Comparison of ENCODE assay signal across 2 cellular contexts in the genomic region with DNA sequence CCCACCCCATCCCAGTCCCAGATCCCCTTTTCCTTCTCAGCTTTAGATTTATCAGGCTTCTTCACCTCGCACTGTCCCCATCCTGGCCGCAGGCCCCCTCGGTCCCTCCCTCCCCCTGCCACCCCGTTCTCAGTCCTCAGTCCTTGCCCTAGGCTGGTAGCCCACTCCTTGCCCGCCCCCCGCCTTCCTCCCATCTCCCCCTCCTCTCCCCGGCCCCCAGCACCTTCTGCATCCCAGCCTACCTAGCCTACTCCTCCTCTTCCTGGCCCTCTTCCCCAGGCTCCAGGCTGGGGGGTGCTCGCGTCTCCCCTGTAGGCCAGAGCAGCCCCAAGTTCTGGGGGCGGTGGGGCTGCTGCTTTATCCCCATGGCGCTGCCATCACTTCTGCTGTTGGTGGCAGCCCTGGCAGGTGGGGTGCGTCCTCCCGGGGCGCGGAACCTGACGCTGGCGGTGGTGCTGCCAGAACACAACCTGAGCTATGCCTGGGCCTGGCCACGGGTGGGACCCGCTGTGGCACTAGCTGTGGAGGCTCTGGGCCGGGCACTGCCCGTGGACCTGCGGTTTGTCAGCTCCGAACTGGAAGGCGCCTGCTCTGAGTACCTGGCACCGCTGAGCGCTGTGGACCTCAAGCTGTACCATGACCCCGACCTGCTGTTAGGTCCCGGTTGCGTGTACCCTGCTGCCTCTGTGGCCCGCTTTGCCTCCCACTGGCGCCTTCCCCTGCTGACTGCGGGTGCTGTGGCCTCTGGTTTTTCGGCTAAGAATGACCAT.
TF ChIP-seq lines count a peak whose summit lies in the region.

No MANE protein-coding gene starts in this region.

TF ChIP-seq in IMR-90, 13 proteins besides CTCF, POLR2A, EP300 and RAD21:
- no peak for TF ChIP-seq MXI1 (IDR thresholded peaks at IDR 0.05; ENCODE audit: borderline replicate concordance, low read depth, low read length)
- no peak for TF ChIP-seq RFX5 (IDR thresholded peaks at IDR 0.05; ENCODE audit: low read depth, low read length)
- TF ChIP-seq CEBPB (IDR thresholded peaks at IDR 0.05; ENCODE audit: low read depth, low read length) = no peak
- no peak for TF ChIP-seq CHD1 (IDR thresholded peaks at IDR 0.05; ENCODE audit: low read depth, low read length)
- TF ChIP-seq, protein P1, sequence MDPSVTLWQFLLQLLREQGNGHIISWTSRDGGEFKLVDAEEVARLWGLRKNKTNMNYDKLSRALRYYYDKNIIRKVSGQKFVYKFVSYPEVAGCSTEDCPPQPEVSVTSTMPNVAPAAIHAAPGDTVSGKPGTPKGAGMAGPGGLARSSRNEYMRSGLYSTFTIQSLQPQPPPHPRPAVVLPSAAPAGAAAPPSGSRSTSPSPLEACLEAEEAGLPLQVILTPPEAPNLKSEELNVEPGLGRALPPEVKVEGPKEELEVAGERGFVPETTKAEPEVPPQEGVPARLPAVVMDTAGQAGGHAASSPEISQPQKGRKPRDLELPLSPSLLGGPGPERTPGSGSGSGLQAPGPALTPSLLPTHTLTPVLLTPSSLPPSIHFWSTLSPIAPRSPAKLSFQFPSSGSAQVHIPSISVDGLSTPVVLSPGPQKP (IDR thresholded peaks at IDR 0.05; ENCODE audit: borderline replicate concordance, low read depth, low read length) = no peak
- TF ChIP-seq, protein P2, sequence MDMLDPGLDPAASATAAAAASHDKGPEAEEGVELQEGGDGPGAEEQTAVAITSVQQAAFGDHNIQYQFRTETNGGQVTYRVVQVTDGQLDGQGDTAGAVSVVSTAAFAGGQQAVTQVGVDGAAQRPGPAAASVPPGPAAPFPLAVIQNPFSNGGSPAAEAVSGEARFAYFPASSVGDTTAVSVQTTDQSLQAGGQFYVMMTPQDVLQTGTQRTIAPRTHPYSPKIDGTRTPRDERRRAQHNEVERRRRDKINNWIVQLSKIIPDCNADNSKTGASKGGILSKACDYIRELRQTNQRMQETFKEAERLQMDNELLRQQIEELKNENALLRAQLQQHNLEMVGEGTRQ (IDR thresholded peaks at IDR 0.05; ENCODE audit: low read depth, low read length) = no peak
- TF ChIP-seq SMC3 (IDR thresholded peaks at IDR 0.05; ENCODE audit: low read depth, low read length) = no peak
- no peak for TF ChIP-seq RCOR1 (IDR thresholded peaks at IDR 0.05; ENCODE audit: insufficient replicate concordance, low read length)
- TF ChIP-seq BHLHE40 (IDR thresholded peaks at IDR 0.05; ENCODE audit: low read depth, low read length) = no peak
- no peak for TF ChIP-seq FOS (IDR thresholded peaks at IDR 0.05; ENCODE audit: low read depth, low read length)
- no peak for TF ChIP-seq MAZ (IDR thresholded peaks at IDR 0.05; ENCODE audit: borderline replicate concordance, low read depth, low read length)
- TF ChIP-seq NFE2L2 (IDR thresholded peaks at IDR 0.05; ENCODE audit: low read depth, low read length) = no peak
- no peak for TF ChIP-seq MAFK (IDR thresholded peaks at IDR 0.05; ENCODE audit: low read depth, low read length)

TF ChIP-seq in endothelial cell of umbilical vein, 7 proteins besides CTCF, POLR2A, EP300 and RAD21:
- TF ChIP-seq MYC (IDR thresholded peaks at IDR 0.05; ENCODE audit: low read depth, low read length) = no peak
- no peak for TF ChIP-seq FOS (IDR thresholded peaks at IDR 0.05; ENCODE audit: borderline replicate concordance, insufficient read depth, low read length)
- no peak for TF ChIP-seq POLR2AphosphoS5 (IDR thresholded peaks at IDR 0.05; ENCODE audit: insufficient read depth, low read depth, low read length)
- TF ChIP-seq JUN (IDR thresholded peaks at IDR 0.05; ENCODE audit: borderline replicate concordance, insufficient read depth, insufficient read length, low read depth) = no peak
- no peak for TF ChIP-seq EZH2 (IDR thresholded peaks at IDR 0.05; ENCODE audit: borderline replicate concordance, low read depth, low read length, severe bottlenecking)
- TF ChIP-seq GATA2 (IDR thresholded peaks at IDR 0.05; ENCODE audit: insufficient read depth, insufficient read length, low read depth, low read length) = no peak
- TF ChIP-seq, protein P3, sequence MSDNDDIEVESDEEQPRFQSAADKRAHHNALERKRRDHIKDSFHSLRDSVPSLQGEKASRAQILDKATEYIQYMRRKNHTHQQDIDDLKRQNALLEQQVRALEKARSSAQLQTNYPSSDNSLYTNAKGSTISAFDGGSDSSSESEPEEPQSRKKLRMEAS (IDR thresholded peaks at IDR 0.05; ENCODE audit: insufficient read depth, insufficient read length) = no peak
